In the genomic region with DNA sequence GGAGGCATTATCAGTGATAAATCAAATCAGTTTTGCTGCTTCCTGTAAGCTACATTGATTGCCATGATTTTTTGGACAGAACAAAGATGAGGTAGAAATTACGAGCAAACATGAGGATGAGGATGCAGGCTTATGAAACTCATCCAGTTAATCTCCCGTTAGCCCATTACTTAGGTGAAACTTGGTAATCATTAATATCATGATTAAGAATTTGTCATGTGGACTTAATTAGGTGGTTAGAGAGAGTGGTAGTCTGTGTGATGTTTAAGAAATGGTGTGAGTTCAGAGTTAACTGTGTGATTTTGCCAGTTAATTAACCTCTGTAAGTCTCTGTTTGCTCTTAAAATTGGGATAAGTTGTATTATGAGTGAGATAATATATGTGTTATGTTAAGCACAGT, we compare ENCODE assay signal across 29 cellular contexts.
"Had no signal": no experiment of that assay in that cellular context is flagged by ENCODE, and none has a peak within 500 bp of the region (broad histone marks: within the 10 kb centered on the region; RNA-seq: fewer than 3 reads in every experiment).

No MANE protein-coding gene starts in this region.

- DNase-seq: activated B cell treated with CpG ODN at 0.5 μM for 24 hours; activated CD4-positive, alpha-beta memory T cell treated with anti-CD3 and anti-CD28 coated beads for 36 hours; activated CD4-positive, alpha-beta T cell treated with anti-CD3 and anti-CD28 coated beads for 4 hours; activated CD4-positive, alpha-beta T cell treated with anti-CD3 and anti-CD28 coated beads, Interleukin-2, amount 10 ng/mL, durations not matched to agents 24 days and 14 days; activated CD4-positive, alpha-beta T cell treated with anti-CD3 and anti-CD28 coated beads, Interleukin-2, amount 50 U/mL, for 1 hour; activated CD4-positive, alpha-beta T cell treated with anti-CD3 and anti-CD28 coated beads, Interleukin-2, amount 50 U/mL, for 4 hours; activated CD4-positive, CD25-positive, alpha-beta regulatory T cell treated with anti-CD3 and anti-CD28 coated beads, Interleukin-2, amount 50 U/mL, for 72 hours; activated CD8-positive, alpha-beta memory T cell treated with anti-CD3 and anti-CD28 coated beads, Interleukin-2, amount 50 U/mL, for 48 hours; activated CD8-positive, alpha-beta T cell treated with anti-CD3 and anti-CD28 coated beads for 36 hours; activated effector memory CD4-positive, alpha-beta T cell treated with anti-CD3 and anti-CD28 coated beads, Interleukin-2, amount 50 U/mL, for 16 hours; activated gamma-delta T cell treated with Interleukin-2 at 50 U/mL for 16 hours; activated naive CD4-positive, alpha-beta T cell; activated naive CD4-positive, alpha-beta T cell treated with anti-CD3 and anti-CD28 coated beads for 36 hours; activated naive CD4-positive, alpha-beta T cell treated with anti-CD3 and anti-CD28 coated beads, Interleukin-2, amount 50 U/mL, for 16 hours; activated naive CD8-positive, alpha-beta T cell treated with anti-CD3 and anti-CD28 coated beads for 36 hours; activated T-cell treated with anti-CD3 and anti-CD28 coated beads, Interleukin-2, amount 50 U/mL, for 24 hours; activated T-cell treated with anti-CD3 and anti-CD28 coated beads, Interleukin-2, amount 50 U/mL, for 72 hours; amygdala; anterior cingulate cortex; caudate nucleus; cerebellar nuclear complex; T-helper 1 cell; T-helper 2 cell; T-helper 9 cell had no signal

- H3K27me3 ChIP-seq: ascending aorta, cardiac muscle cell had no signal

- H3K4me3 ChIP-seq: ascending aorta, cardiac muscle cell had no signal

- H3K9me3 ChIP-seq: ascending aorta had no signal

- H3K36me3 ChIP-seq: ascending aorta, cardiac muscle cell had no signal

- ATAC-seq: activated CD8-positive, alpha-beta T cell treated with anti-CD3 and anti-CD28 coated beads for 36 hours; activated naive CD4-positive, alpha-beta T cell treated with anti-CD3 and anti-CD28 coated beads, Interleukin-2, amount 50 U/mL, for 72 hours; activated T-cell treated with anti-CD3 and anti-CD28 coated beads, Interleukin-2, amount 50 U/mL, for 72 hours; activated T-helper 17 cell treated with anti-CD3 and anti-CD28 coated beads, Interleukin-2, amount 50 U/mL, for 72 hours had no signal

- H3K27ac ChIP-seq: ascending aorta, cardiac muscle cell, VCaP had no signal
